In genomic region chr12:76158518-76159321, GRCh38 we compare ENCODE assay signal across 8 cellular contexts.
A peak's percentile ranks its signal among the peaks of the same experiment; 100 is the strongest.
DNase-seq lines count a peak whose midpoint lies in the region; ATAC-seq, FAIRE-seq and TF ChIP-seq lines count a peak whose summit lies in the region.

No MANE protein-coding gene starts in this region.

- POLR2A ChIA-PET in HCT116 (lab: Charles Lee) = no interaction called here

- peak; percentile 98 for FAIRE-seq in GM12892 (lab: Jason Lieb, UNC)

- TF ChIP-seq CTCF in HCT116 (IDR thresholded peaks at IDR 0.05 in 2 of 3, conservative IDR thresholded peaks at IDR 0.05 in 1 of 3; ENCODE audit: borderline replicate concordance in 1 of 3, insufficient read depth in 1 of 3, low read depth in 2 of 3, low read length in 2 of 3) (peak; percentile 23 to 66 (median 60); a peak in 4 of 6 replicates), dorsolateral prefrontal cortex (IDR thresholded peaks at IDR 0.05 in 54 of 56, conservative IDR thresholded peaks at IDR 0.05 in 2 of 56; ENCODE audit: low read depth in 1 of 56, partially characterized antibody in 56 of 56) (peak in 55 of 56 donors; percentile 26 to 75 (median 60))

- no peak for TF ChIP-seq POLR2A in GM12892 (IDR thresholded peaks at IDR 0.05; ENCODE audit: low read depth, low read length)
- TF ChIP-seq POLR2A in HCT116 (IDR thresholded peaks at IDR 0.05; ENCODE audit: borderline replicate concordance, extremely low read depth, insufficient read depth, insufficient read length) = no peak

- H3K4me2 ChIP-seq in HCT116 (ENCODE audit: low read length) = peak overlapping the region; percentile 41
- H3K4me2 ChIP-seq in mesendoderm (ENCODE audit: low read length) = no peak overlapping the region

- no peak overlapping the region for H2BK5ac ChIP-seq in mesendoderm (ENCODE audit: low read length)

- H2BK15ac ChIP-seq in mesendoderm (replicated peaks; ENCODE audit: low read depth) = no peak overlapping the region

- H3K79me2 ChIP-seq in HCT116 (ENCODE audit: insufficient read depth, low read length) = no peaks in the 10 kb centered on the region
- H3K79me2 ChIP-seq in mesendoderm (ENCODE audit: control insufficient read depth, insufficient read depth, low read length) = no peaks in the 10 kb centered on the region

- H4K5ac ChIP-seq in mesendoderm (ENCODE audit: low read length) = no peak overlapping the region

- H2BK120ac ChIP-seq in mesendoderm (ENCODE audit: low read depth, low read length) = no peak overlapping the region

- peak; percentile 100 for ATAC-seq in HCT116

- peak overlapping the region; percentile 74 for H2AFZ ChIP-seq in HCT116 (ENCODE audit: low read depth, low read length, poor library complexity, severe bottlenecking)

- intact Hi-C loops in HCT116 (cut with micrococcal nuclease) (no loop called here), dorsolateral prefrontal cortex (cut with DNase I) (loop anchor here (10.0 kb wide), 2 partner anchors 74 to 186 kb away; partner anchors contain the start of genes BBS10 (in 1 of the 2) and NAP1L1 (in 1 of the 2))

- H3K9ac ChIP-seq in HCT116 (ENCODE audit: low read length) = no peak overlapping the region
- no peak overlapping the region for H3K9ac ChIP-seq in mesendoderm (ENCODE audit: low read length)

- H2AK5ac ChIP-seq in mesendoderm (ENCODE audit: low read length) = no peak overlapping the region

- no peaks in the 10 kb centered on the region for H3K79me1 ChIP-seq in mesendoderm (ENCODE audit: low read length)

- WGBS in mesendoderm (ENCODE audit: extremely low coverage, insufficient coverage, low lambda C conversion rate) = no CpG with 5 or more reads among the region's 11 CpGs

- peak; percentile 34 for DNase-seq in GM12892 (ENCODE audit: insufficient read length)
- DNase-seq in HCT116 (ENCODE audit: low read depth, low spot score) = peak; percentile 34
- DNase-seq in M059J (ENCODE audit: low read depth) = peak; percentile 94
- peak; percentile 49 to 61 for DNase-seq in activated CD4-positive, alpha-beta T cell treated with anti-CD3 and anti-CD28 coated beads for 4 hours
- peak in 6 of 10 donors; percentile 18 to 54 (median 49) for DNase-seq in dorsolateral prefrontal cortex
- DNase-seq in mesendoderm = peak; percentile 83
- peak; percentile 34 to 43 for DNase-seq in stimulated activated CD8-positive, alpha-beta memory T cell treated with anti-CD3 and anti-CD28 coated beads, Interleukin-4, amount 100 ng/mL, for 4 hours (ENCODE audit: low read depth in 2 of 2, low spot score in 1 of 2)
- DNase-seq in cerebellar nuclear complex (lab: John Stamatoyannopoulos, UW) = no peak

- no peaks in the 10 kb centered on the region for H3K9me2 ChIP-seq in HCT116 (ENCODE audit: insufficient read depth)

- H3K23ac ChIP-seq in mesendoderm (ENCODE audit: low read length) = no peak overlapping the region

- H3K27ac ChIP-seq in HCT116 (ENCODE audit: low read depth, low read length) (no peak overlapping the region), dorsolateral prefrontal cortex (peak overlapping the region in 46 of 59 donors; percentile 2 to 81 (median 45)), mesendoderm (ENCODE audit: low read depth, low read length) (no peak overlapping the region)

- no peaks in the 10 kb centered on the region for H4K20me1 ChIP-seq in HCT116 (ENCODE audit: insufficient read depth)

- H3K18ac ChIP-seq in mesendoderm (ENCODE audit: low read length) = no peak overlapping the region

- CTCF ChIA-PET in HCT116 (lab: Charles Lee) = no interaction called here

- BruUV-seq in HCT116 (replicated peaks; lab: Mats Ljungman, UMichigan) = no TSS peak

- no peaks in the 10 kb centered on the region for H3K9me3 ChIP-seq in HCT116 (ENCODE audit: control insufficient read depth in 1 of 2, insufficient read depth in 1 of 2, low read depth in 1 of 2, low read length in 2 of 2)

- H3K4me3 ChIP-seq in HCT116 (replicated peaks in 1 of 2; ENCODE audit: low read depth in 1 of 2, low read length in 2 of 2) (no peak overlapping the region), dorsolateral prefrontal cortex (peak overlapping the region in 42 of 59 donors; percentile 2 to 47 (median 24)), mesendoderm (ENCODE audit: low read length) (no peak overlapping the region)

- H3K56ac ChIP-seq in mesendoderm (ENCODE audit: low read length) = no peak overlapping the region

- H3K4ac ChIP-seq in mesendoderm (ENCODE audit: low read depth, low read length) = no peak overlapping the region

- H3K36me3 ChIP-seq in HCT116 (ENCODE audit: control insufficient read depth in 1 of 2, insufficient read depth in 2 of 2, low read length in 2 of 2) = no peaks in the 10 kb centered on the region
- no peaks in the 10 kb centered on the region for H3K36me3 ChIP-seq in mesendoderm (ENCODE audit: control insufficient read depth, insufficient read depth, low read length)

- H3K4me1 ChIP-seq in HCT116 (ENCODE audit: control insufficient read depth in 1 of 2, insufficient read depth in 2 of 2, low read length in 2 of 2) (peaks cover 0 to 9% of the 10 kb centered on the region in 2 experiments; a peak in 2 of 4 replicates), mesendoderm (ENCODE audit: control insufficient read depth, low read depth, low read length) (no peaks in the 10 kb centered on the region)

- H3K27me3 ChIP-seq in HCT116 (ENCODE audit: insufficient read depth, low read length) (no peaks in the 10 kb centered on the region), dorsolateral prefrontal cortex (no peaks in the 10 kb centered on the region), mesendoderm (ENCODE audit: insufficient read depth, low read length, poor library complexity) (no peaks in the 10 kb centered on the region)

- peak; percentile 54 for TF ChIP-seq RAD21 in HCT116 (IDR thresholded peaks at IDR 0.05; ENCODE audit: low read depth)

- RAD21 ChIA-PET in HCT116 (lab: Charles Lee; ENCODE audit: low non-redundant PET in 1 of 2, low total read pairs in 2 of 2, uncharacterized antibody in 2 of 2, unreplicated experiment in 2 of 2) = no interaction called here

- H4K8ac ChIP-seq in mesendoderm (ENCODE audit: low read depth, low read length) = no peak overlapping the region

TF ChIP-seq in HCT116, 20 proteins besides CTCF, POLR2A, EP300 and RAD21:
- TF ChIP-seq CBX3 (IDR thresholded peaks at IDR 0.05; ENCODE audit: low read depth) (peak; percentile 86; the same call in 1 of the 2 replicates), FOSL1 (IDR thresholded peaks at IDR 0.05; ENCODE audit: low read depth) (no peak), JUND (IDR thresholded peaks at IDR 0.05) (0 out of 2 replicates have a peak, but pooled peaks have one; percentile 24), REST (IDR thresholded peaks at IDR 0.05; ENCODE audit: low read depth) (no peak), MAX (IDR thresholded peaks at IDR 0.05) (no peak)

Comparison
In these comparisons a context has a peak if more than half of its experiments do, and no peak if none do; other contexts are left out.
1. DNase-seq: peak in GM12892 (single experiment), HCT116 (single experiment), M059J (single experiment), activated CD4-positive, alpha-beta T cell treated with anti-CD3 and anti-CD28 coated beads for 4 hours (2 of 2), dorsolateral prefrontal cortex (6 of 10), mesendoderm (single experiment) and stimulated activated CD8-positive, alpha-beta memory T cell treated with anti-CD3 and anti-CD28 coated beads, Interleukin-4, amount 100 ng/mL, for 4 hours (2 of 2); none in cerebellar nuclear complex (0 of 2).
2. H3K27ac ChIP-seq: peak in dorsolateral prefrontal cortex (46 of 59); none in HCT116 (single experiment) and mesendoderm (single experiment).
3. H3K4me3 ChIP-seq: peak in dorsolateral prefrontal cortex (42 of 59); none in HCT116 (0 of 2) and mesendoderm (single experiment).